3 cellular contexts compared by ENCODE assay signal in genomic region chr22:38110863-38111852, GRCh38.
TF ChIP-seq lines count a peak whose summit lies in the region.

No MANE protein-coding gene starts in this region.

TF ChIP-seq in HEK293, 187 proteins besides CTCF, POLR2A, EP300 and RAD21:
- peak; percentile 67 for TF ChIP-seq KLF1 (tag by site-specific recombination; IDR thresholded peaks at IDR 0.05)
- peak; percentile 69 for TF ChIP-seq HIC1 (tag by site-specific recombination; IDR thresholded peaks at IDR 0.05)
- no peak for TF ChIP-seq ZNF121 (tag by site-specific recombination; IDR thresholded peaks at IDR 0.05)
- TF ChIP-seq IKZF3 (tag by site-specific recombination; IDR thresholded peaks at IDR 0.05), result no peak
- TF ChIP-seq SP2 (tag by site-specific recombination; IDR thresholded peaks at IDR 0.05), result 0 out of 2 replicates have a peak, but pooled peaks have one; percentile 36
- peak; percentile 46; the same call in 1 of the 2 replicates for TF ChIP-seq ZNF394 (tag by site-specific recombination; IDR thresholded peaks at IDR 0.05; ENCODE audit: borderline replicate concordance)
- peak; percentile 19; the same call in 1 of the 2 replicates for TF ChIP-seq GLIS2 (tag by site-specific recombination; IDR thresholded peaks at IDR 0.05)

TF ChIP-seq in H1, 55 proteins besides CTCF, POLR2A, EP300 and RAD21:
- TF ChIP-seq BRCA1 (IDR thresholded peaks at IDR 0.05; ENCODE audit: low read depth, low read length) (no peak), SIX5 (IDR thresholded peaks at IDR 0.05; ENCODE audit: low read depth, low read length) (no peak), POU5F1 (IDR thresholded peaks at IDR 0.05; ENCODE audit: low read depth, low read length) (no peak), JUN (IDR thresholded peaks at IDR 0.05; ENCODE audit: low read depth, low read length) (no peak), JUND (IDR thresholded peaks at IDR 0.05; ENCODE audit: low read length) (no peak)

TF ChIP-seq in HepG2, 621 proteins besides CTCF, POLR2A, EP300 and RAD21 (continues in another document):
- TF ChIP-seq ZNF546 (CRISPR knock-in tag; conservative IDR thresholded peaks at IDR 0.05) (no peak), RCOR2 (CRISPR knock-in tag; IDR thresholded peaks at IDR 0.05) (no peak), CREB1 (IDR thresholded peaks at IDR 0.05) (no peak), CREB1 (CRISPR knock-in tag; IDR thresholded peaks at IDR 0.05) (no peak), ZMYM2 (CRISPR knock-in tag; IDR thresholded peaks at IDR 0.05) (no peak), NPAS2 (CRISPR knock-in tag; IDR thresholded peaks at IDR 0.05; ENCODE audit: borderline replicate concordance) (no peak), ZNF510 (CRISPR knock-in tag; IDR thresholded peaks at IDR 0.05; ENCODE audit: low read depth) (no peak), AKAP8 (CRISPR knock-in tag; IDR thresholded peaks at IDR 0.05) (0 out of 2 replicates have a peak, but pooled peaks have one; percentile 71), ZZZ3 (CRISPR knock-in tag; IDR thresholded peaks at IDR 0.05; ENCODE audit: borderline replicate concordance) (no peak), HMGXB3 (CRISPR knock-in tag; IDR thresholded peaks at IDR 0.05; ENCODE audit: borderline replicate concordance) (no peak), SNRNP70 (IDR thresholded peaks at IDR 0.05; ENCODE audit: low read depth, low read length) (no peak), TRIM24 (CRISPR knock-in tag; IDR thresholded peaks at IDR 0.05) (no peak), NFYC (CRISPR knock-in tag; IDR thresholded peaks at IDR 0.05) (no peak), ZNF44 (CRISPR knock-in tag; IDR thresholded peaks at IDR 0.05) (no peak), ZNF761 (CRISPR knock-in tag; conservative IDR thresholded peaks at IDR 0.05) (no peak), NR2F6 (IDR thresholded peaks at IDR 0.05) (peak; percentile 76), NR2F6 (CRISPR knock-in tag; IDR thresholded peaks at IDR 0.05) (peak; percentile 64; the same call in 1 of the 2 replicates), KDM6A (CRISPR knock-in tag; IDR thresholded peaks at IDR 0.05; ENCODE audit: low read depth) (no peak), KMT2A (CRISPR knock-in tag; IDR thresholded peaks at IDR 0.05) (no peak), ZBTB26 (CRISPR knock-in tag; IDR thresholded peaks at IDR 0.05; ENCODE audit: borderline replicate concordance) (no peak), KDM2A (CRISPR knock-in tag; IDR thresholded peaks at IDR 0.05; ENCODE audit: borderline replicate concordance, low read depth) (peak; percentile 35; the same call in 1 of the 2 replicates), ZSCAN29 (CRISPR knock-in tag; conservative IDR thresholded peaks at IDR 0.05) (no peak), ZNF501 (CRISPR knock-in tag; IDR thresholded peaks at IDR 0.05) (peak; percentile 47), ZNF451 (CRISPR knock-in tag; IDR thresholded peaks at IDR 0.05) (no peak), NRL (CRISPR knock-in tag; IDR thresholded peaks at IDR 0.05; ENCODE audit: borderline replicate concordance) (no peak), PTBP1 (IDR thresholded peaks at IDR 0.05; ENCODE audit: low read depth, low read length, poor library complexity, severe bottlenecking) (no peak), HNRNPLL (IDR thresholded peaks at IDR 0.05; ENCODE audit: low read depth, low read length, poor library complexity, severe bottlenecking) (peak; percentile 50), STAT5B (CRISPR knock-in tag; IDR thresholded peaks at IDR 0.05) (no peak), HNRNPL (IDR thresholded peaks at IDR 0.05; ENCODE audit: low read depth, low read length) (peak; percentile 86; the same call in 1 of the 2 replicates), ZNF670 (CRISPR knock-in tag; IDR thresholded peaks at IDR 0.05; ENCODE audit: borderline replicate concordance) (0 out of 2 replicates have a peak, but pooled peaks have one; percentile 35), ZBED4 (CRISPR knock-in tag; IDR thresholded peaks at IDR 0.05; ENCODE audit: borderline replicate concordance) (no peak), FOXA3 (CRISPR knock-in tag; IDR thresholded peaks at IDR 0.05) (no peak)
- TF ChIP-seq, protein P1, sequence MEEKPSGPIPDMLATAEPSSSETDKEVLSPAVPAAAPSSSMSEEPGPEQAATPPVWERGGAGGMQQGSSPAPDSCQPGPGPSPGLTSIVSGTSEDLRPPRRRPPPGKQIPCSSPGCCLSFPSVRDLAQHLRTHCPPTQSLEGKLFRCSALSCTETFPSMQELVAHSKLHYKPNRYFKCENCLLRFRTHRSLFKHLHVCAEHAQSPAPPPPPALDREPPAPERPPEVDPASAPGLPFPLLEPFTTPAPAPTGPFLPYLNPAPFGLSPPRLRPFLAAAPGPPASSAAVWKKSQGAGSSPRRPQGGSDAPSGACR (CRISPR knock-in tag; IDR thresholded peaks at IDR 0.05), result peak; percentile 68; the same call in 1 of the 2 replicates
- TF ChIP-seq, protein P2, sequence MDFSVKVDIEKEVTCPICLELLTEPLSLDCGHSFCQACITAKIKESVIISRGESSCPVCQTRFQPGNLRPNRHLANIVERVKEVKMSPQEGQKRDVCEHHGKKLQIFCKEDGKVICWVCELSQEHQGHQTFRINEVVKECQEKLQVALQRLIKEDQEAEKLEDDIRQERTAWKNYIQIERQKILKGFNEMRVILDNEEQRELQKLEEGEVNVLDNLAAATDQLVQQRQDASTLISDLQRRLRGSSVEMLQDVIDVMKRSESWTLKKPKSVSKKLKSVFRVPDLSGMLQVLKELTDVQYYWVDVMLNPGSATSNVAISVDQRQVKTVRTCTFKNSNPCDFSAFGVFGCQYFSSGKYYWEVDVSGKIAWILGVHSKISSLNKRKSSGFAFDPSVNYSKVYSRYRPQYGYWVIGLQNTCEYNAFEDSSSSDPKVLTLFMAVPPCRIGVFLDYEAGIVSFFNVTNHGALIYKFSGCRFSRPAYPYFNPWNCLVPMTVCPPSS (IDR thresholded peaks at IDR 0.05), result no peak
- TF ChIP-seq, protein P3, sequence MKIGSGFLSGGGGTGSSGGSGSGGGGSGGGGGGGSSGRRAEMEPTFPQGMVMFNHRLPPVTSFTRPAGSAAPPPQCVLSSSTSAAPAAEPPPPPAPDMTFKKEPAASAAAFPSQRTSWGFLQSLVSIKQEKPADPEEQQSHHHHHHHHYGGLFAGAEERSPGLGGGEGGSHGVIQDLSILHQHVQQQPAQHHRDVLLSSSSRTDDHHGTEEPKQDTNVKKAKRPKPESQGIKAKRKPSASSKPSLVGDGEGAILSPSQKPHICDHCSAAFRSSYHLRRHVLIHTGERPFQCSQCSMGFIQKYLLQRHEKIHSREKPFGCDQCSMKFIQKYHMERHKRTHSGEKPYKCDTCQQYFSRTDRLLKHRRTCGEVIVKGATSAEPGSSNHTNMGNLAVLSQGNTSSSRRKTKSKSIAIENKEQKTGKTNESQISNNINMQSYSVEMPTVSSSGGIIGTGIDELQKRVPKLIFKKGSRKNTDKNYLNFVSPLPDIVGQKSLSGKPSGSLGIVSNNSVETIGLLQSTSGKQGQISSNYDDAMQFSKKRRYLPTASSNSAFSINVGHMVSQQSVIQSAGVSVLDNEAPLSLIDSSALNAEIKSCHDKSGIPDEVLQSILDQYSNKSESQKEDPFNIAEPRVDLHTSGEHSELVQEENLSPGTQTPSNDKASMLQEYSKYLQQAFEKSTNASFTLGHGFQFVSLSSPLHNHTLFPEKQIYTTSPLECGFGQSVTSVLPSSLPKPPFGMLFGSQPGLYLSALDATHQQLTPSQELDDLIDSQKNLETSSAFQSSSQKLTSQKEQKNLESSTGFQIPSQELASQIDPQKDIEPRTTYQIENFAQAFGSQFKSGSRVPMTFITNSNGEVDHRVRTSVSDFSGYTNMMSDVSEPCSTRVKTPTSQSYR (CRISPR knock-in tag; IDR thresholded peaks at IDR 0.05; ENCODE audit: borderline replicate concordance), result no peak; the same call in 1 of the 2 replicates
- TF ChIP-seq, protein P4, sequence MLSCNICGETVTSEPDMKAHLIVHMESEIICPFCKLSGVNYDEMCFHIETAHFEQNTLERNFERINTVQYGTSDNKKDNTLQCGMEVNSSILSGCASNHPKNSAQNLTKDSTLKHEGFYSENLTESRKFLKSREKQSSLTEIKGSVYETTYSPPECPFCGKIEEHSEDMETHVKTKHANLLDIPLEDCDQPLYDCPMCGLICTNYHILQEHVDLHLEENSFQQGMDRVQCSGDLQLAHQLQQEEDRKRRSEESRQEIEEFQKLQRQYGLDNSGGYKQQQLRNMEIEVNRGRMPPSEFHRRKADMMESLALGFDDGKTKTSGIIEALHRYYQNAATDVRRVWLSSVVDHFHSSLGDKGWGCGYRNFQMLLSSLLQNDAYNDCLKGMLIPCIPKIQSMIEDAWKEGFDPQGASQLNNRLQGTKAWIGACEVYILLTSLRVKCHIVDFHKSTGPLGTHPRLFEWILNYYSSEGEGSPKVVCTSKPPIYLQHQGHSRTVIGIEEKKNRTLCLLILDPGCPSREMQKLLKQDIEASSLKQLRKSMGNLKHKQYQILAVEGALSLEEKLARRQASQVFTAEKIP (CRISPR knock-in tag; IDR thresholded peaks at IDR 0.05; ENCODE audit: borderline replicate concordance), result no peak
- TF ChIP-seq, protein P5, sequence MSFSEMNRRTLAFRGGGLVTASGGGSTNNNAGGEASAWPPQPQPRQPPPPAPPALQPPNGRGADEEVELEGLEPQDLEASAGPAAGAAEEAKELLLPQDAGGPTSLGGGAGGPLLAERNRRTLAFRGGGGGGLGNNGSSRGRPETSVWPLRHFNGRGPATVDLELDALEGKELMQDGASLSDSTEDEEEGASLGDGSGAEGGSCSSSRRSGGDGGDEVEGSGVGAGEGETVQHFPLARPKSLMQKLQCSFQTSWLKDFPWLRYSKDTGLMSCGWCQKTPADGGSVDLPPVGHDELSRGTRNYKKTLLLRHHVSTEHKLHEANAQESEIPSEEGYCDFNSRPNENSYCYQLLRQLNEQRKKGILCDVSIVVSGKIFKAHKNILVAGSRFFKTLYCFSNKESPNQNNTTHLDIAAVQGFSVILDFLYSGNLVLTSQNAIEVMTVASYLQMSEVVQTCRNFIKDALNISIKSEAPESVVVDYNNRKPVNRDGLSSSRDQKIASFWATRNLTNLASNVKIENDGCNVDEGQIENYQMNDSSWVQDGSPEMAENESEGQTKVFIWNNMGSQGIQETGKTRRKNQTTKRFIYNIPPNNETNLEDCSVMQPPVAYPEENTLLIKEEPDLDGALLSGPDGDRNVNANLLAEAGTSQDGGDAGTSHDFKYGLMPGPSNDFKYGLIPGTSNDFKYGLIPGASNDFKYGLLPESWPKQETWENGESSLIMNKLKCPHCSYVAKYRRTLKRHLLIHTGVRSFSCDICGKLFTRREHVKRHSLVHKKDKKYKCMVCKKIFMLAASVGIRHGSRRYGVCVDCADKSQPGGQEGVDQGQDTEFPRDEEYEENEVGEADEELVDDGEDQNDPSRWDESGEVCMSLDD (CRISPR knock-in tag; IDR thresholded peaks at IDR 0.05; ENCODE audit: borderline replicate concordance), result no peak
